In genomic region chr4:181958435-181958834, GRCh38 we compare ENCODE assay signal across 1 cellular context.
TF ChIP-seq lines count a peak whose summit lies in the region.

No MANE protein-coding gene starts in this region.

TF ChIP-seq in IMR-90, 13 proteins besides CTCF, POLR2A, EP300 and RAD21:
- TF ChIP-seq USF2 (IDR thresholded peaks at IDR 0.05; ENCODE audit: low read depth, low read length) = no peak
- TF ChIP-seq RCOR1 (IDR thresholded peaks at IDR 0.05; ENCODE audit: insufficient replicate concordance, low read length) = no peak
- no peak for TF ChIP-seq CHD1 (IDR thresholded peaks at IDR 0.05; ENCODE audit: low read depth, low read length)
- TF ChIP-seq BHLHE40 (IDR thresholded peaks at IDR 0.05; ENCODE audit: low read depth, low read length) = no peak
- no peak for TF ChIP-seq ELK1 (IDR thresholded peaks at IDR 0.05; ENCODE audit: borderline replicate concordance, low read depth, low read length)
- TF ChIP-seq CEBPB (IDR thresholded peaks at IDR 0.05; ENCODE audit: low read depth, low read length) = no peak
- no peak for TF ChIP-seq MXI1 (IDR thresholded peaks at IDR 0.05; ENCODE audit: borderline replicate concordance, low read depth, low read length)
- TF ChIP-seq FOS (IDR thresholded peaks at IDR 0.05; ENCODE audit: low read depth, low read length) = no peak
- no peak for TF ChIP-seq SMC3 (IDR thresholded peaks at IDR 0.05; ENCODE audit: low read depth, low read length)
- TF ChIP-seq RFX5 (IDR thresholded peaks at IDR 0.05; ENCODE audit: low read depth, low read length) = no peak
- TF ChIP-seq MAZ (IDR thresholded peaks at IDR 0.05; ENCODE audit: borderline replicate concordance, low read depth, low read length) = no peak
- TF ChIP-seq MAFK (IDR thresholded peaks at IDR 0.05; ENCODE audit: low read depth, low read length) = no peak
- TF ChIP-seq NFE2L2 (IDR thresholded peaks at IDR 0.05; ENCODE audit: low read depth, low read length) = no peak
